ENCODE assay signal across 21 cellular contexts in genomic region chr9:113943112-113944009, GRCh38.
"Had no signal": no experiment of that assay in that cellular context is flagged by ENCODE, and none has a peak within 500 bp of the region (broad histone marks: within the 10 kb centered on the region; RNA-seq: fewer than 3 reads in every experiment).

No MANE protein-coding gene starts in this region.

- H3K9ac ChIP-seq: parathyroid adenoma had no signal

- H2AFZ ChIP-seq: parathyroid adenoma had no signal

- DNase-seq: activated CD4-positive, alpha-beta T cell treated with anti-CD3 and anti-CD28 coated beads for 1 hour; activated gamma-delta T cell; foreskin melanocyte; glutamatergic neuron; hypothalamus; kidney; mesenchymal stem cell; natural killer cell; stimulated activated CD4-positive, alpha-beta T cell treated with anti-CD3 and anti-CD28 coated beads, Interleukin-15, amount 100 ng/mL, for 24 hours; stimulated activated CD4-positive, alpha-beta T cell treated with anti-CD3 and anti-CD28 coated beads, Interleukin-4, amount 100 ng/mL, for 1 hour; stomach; SW 1271; T-helper 2 cell; trophoblast cell had no signal

- H3K4me3 Mint-ChIP-seq: natural killer cell had no signal

- H3K27ac ChIP-seq: adrenal gland, epithelial cell of prostate, neutrophil, parathyroid adenoma, skin epidermis, stomach, VCaP had no signal

- ATAC-seq: activated naive CD4-positive, alpha-beta T cell treated with anti-CD3 and anti-CD28 coated beads, Interleukin-2, amount 50 U/mL, for 72 hours; natural killer cell had no signal

- H3K4me1 ChIP-seq: adrenal gland, stomach had no signal

- H3K9me3 ChIP-seq: adrenal gland, neutrophil, stomach had no signal

- H3K27me3 ChIP-seq: adrenal gland, neutrophil, stomach had no signal

- H3K4me3 ChIP-seq: adrenal gland, skin epidermis, stomach had no signal

- H3K27ac Mint-ChIP-seq: activated naive CD4-positive, alpha-beta T cell treated with anti-CD3 and anti-CD28 coated beads, Interleukin-2, amount 50 U/mL, for 72 hours; natural killer cell had no signal

- H3K9me3 Mint-ChIP-seq: activated naive CD4-positive, alpha-beta T cell treated with anti-CD3 and anti-CD28 coated beads, Interleukin-2, amount 50 U/mL, for 72 hours; natural killer cell had no signal

- H3K36me3 Mint-ChIP-seq: activated naive CD4-positive, alpha-beta T cell treated with anti-CD3 and anti-CD28 coated beads, Interleukin-2, amount 50 U/mL, for 72 hours; natural killer cell had no signal

- H3K36me3 ChIP-seq: adrenal gland, neutrophil, stomach had no signal
